In genomic region chr10:86217386-86218080, GRCh38 we compare ENCODE assay signal across 26 cellular contexts.
"Had no signal": no experiment of that assay in that cellular context is flagged by ENCODE, and none has a peak within 500 bp of the region (broad histone marks: within the 10 kb centered on the region; RNA-seq: fewer than 3 reads in every experiment).

No MANE protein-coding gene starts in this region.

- H3K27me3 Mint-ChIP-seq: activated CD4-positive, alpha-beta memory T cell treated with anti-CD3 and anti-CD28 coated beads for 36 hours; activated CD4-positive, alpha-beta T cell treated with anti-CD3 and anti-CD28 coated beads, Interleukin-2, amount 10 ng/mL, durations not matched to agents 24 days and 14 days had no signal

- H3K4me3 Mint-ChIP-seq: activated CD4-positive, alpha-beta memory T cell treated with anti-CD3 and anti-CD28 coated beads for 36 hours; activated CD4-positive, alpha-beta T cell treated with anti-CD3 and anti-CD28 coated beads, Interleukin-2, amount 10 ng/mL, durations not matched to agents 24 days and 14 days; effector memory CD8-positive, alpha-beta T cell; nephron; stimulated activated memory B cell treated with anti-CD40 and anti-IgM and Interleukin-4, amounts not matched to agents 10 μg/mL and 1 μg/mL and 100 μg/mL, for 72 hours; stimulated activated naive CD8-positive, alpha-beta T cell treated with anti-CD3 and anti-CD28 coated beads, Interleukin-15, amount 100 ng/mL, for 72 hours had no signal

- H3K27ac Mint-ChIP-seq: activated CD4-positive, alpha-beta memory T cell treated with anti-CD3 and anti-CD28 coated beads for 36 hours; activated CD4-positive, alpha-beta T cell treated with anti-CD3 and anti-CD28 coated beads, Interleukin-2, amount 10 ng/mL, durations not matched to agents 24 days and 14 days; activated naive CD4-positive, alpha-beta T cell treated with anti-CD3 and anti-CD28 coated beads, Interleukin-2, amount 50 U/mL, for 72 hours; nephron; stimulated activated memory B cell treated with anti-CD40 and anti-IgM and Interleukin-4, amounts not matched to agents 10 μg/mL and 1 μg/mL and 100 μg/mL, for 72 hours; stimulated activated naive CD8-positive, alpha-beta T cell treated with anti-CD3 and anti-CD28 coated beads, Interleukin-15, amount 100 ng/mL, for 72 hours had no signal

- H3K27me3 ChIP-seq: body of pancreas, neutrophil, ovary, tibial nerve had no signal

- H3K9me3 Mint-ChIP-seq: activated CD4-positive, alpha-beta memory T cell treated with anti-CD3 and anti-CD28 coated beads for 36 hours; activated CD4-positive, alpha-beta T cell treated with anti-CD3 and anti-CD28 coated beads, Interleukin-2, amount 10 ng/mL, durations not matched to agents 24 days and 14 days; activated naive CD4-positive, alpha-beta T cell treated with anti-CD3 and anti-CD28 coated beads, Interleukin-2, amount 50 U/mL, for 72 hours; effector memory CD8-positive, alpha-beta T cell; nephron; stimulated activated memory B cell treated with anti-CD40 and anti-IgM and Interleukin-4, amounts not matched to agents 10 μg/mL and 1 μg/mL and 100 μg/mL, for 72 hours; stimulated activated naive CD8-positive, alpha-beta T cell treated with anti-CD3 and anti-CD28 coated beads, Interleukin-15, amount 100 ng/mL, for 72 hours had no signal

- H3K4me1 ChIP-seq: body of pancreas, heart right ventricle, lower lobe of right lung, prostate gland had no signal

- H3K4me1 Mint-ChIP-seq: activated CD4-positive, alpha-beta T cell treated with anti-CD3 and anti-CD28 coated beads, Interleukin-2, amount 10 ng/mL, durations not matched to agents 24 days and 14 days; stimulated activated memory B cell treated with anti-CD40 and anti-IgM and Interleukin-4, amounts not matched to agents 10 μg/mL and 1 μg/mL and 100 μg/mL, for 72 hours; stimulated activated naive CD8-positive, alpha-beta T cell treated with anti-CD3 and anti-CD28 coated beads, Interleukin-15, amount 100 ng/mL, for 72 hours had no signal

- H3K36me3 Mint-ChIP-seq: activated CD4-positive, alpha-beta memory T cell treated with anti-CD3 and anti-CD28 coated beads for 36 hours; activated naive CD4-positive, alpha-beta T cell treated with anti-CD3 and anti-CD28 coated beads, Interleukin-2, amount 50 U/mL, for 72 hours; stimulated activated memory B cell treated with anti-CD40 and anti-IgM and Interleukin-4, amounts not matched to agents 10 μg/mL and 1 μg/mL and 100 μg/mL, for 72 hours had no signal

- H3K4me3 ChIP-seq: body of pancreas, heart right ventricle, lower lobe of right lung, ovary, prostate gland, smooth muscle cell, tibial nerve had no signal

- H3K36me3 ChIP-seq: heart right ventricle, lower lobe of right lung, neutrophil, ovary, prostate gland, tibial nerve had no signal

- H3K9me3 ChIP-seq: body of pancreas, heart right ventricle, lower lobe of right lung, neutrophil, ovary, prostate gland, tibial nerve had no signal

- H3K4me2 ChIP-seq: smooth muscle cell had no signal

- H3K27ac ChIP-seq: body of pancreas, heart right ventricle, lower lobe of right lung, neutrophil, ovary, prostate gland, tibial nerve had no signal

- DNase-seq: activated CD4-positive, alpha-beta memory T cell treated with anti-CD3 and anti-CD28 coated beads for 36 hours; activated CD4-positive, alpha-beta T cell treated with anti-CD3 and anti-CD28 coated beads, Interleukin-2, amount 10 ng/mL, durations not matched to agents 24 days and 14 days; activated CD4-positive, CD25-positive, alpha-beta regulatory T cell treated with anti-CD3 and anti-CD28 coated beads, Interleukin-2, amount 50 U/mL, for 72 hours; activated naive CD4-positive, alpha-beta T cell; activated T-cell treated with anti-CD3 and anti-CD28 coated beads, Interleukin-2, amount 50 U/mL, for 48 hours; body of pancreas; cerebellar nuclear complex; cortex of kidney; effector memory CD8-positive, alpha-beta T cell; foreskin fibroblast; heart right ventricle; kidney glomerular epithelial cell; lower lobe of right lung; mesendoderm; ovary; stimulated activated CD4-positive, alpha-beta T cell treated with anti-CD3 and anti-CD28 coated beads, Interleukin-1b, Interleukin-23, amount 100 ng/mL, for 48 hours; stimulated activated CD4-positive, alpha-beta T cell treated with anti-CD3 and anti-CD28 coated beads, Interleukin-4, amount 100 ng/mL, for 4 hours; stimulated activated CD8-positive, alpha-beta memory T cell treated with anti-CD3 and anti-CD28 coated beads, Interleukin-4, amount 100 ng/mL, for 48 hours; stimulated activated naive CD8-positive, alpha-beta T cell treated with anti-CD3 and anti-CD28 coated beads, Interleukin-15, amount 100 ng/mL, for 72 hours had no signal
